In genomic region chr16:27432600-27432957, GRCh38 we compare ENCODE assay signal across 1 cellular context.
TF ChIP-seq lines count a peak whose summit lies in the region.

No MANE protein-coding gene starts in this region.

TF ChIP-seq in HepG2, 621 proteins besides CTCF, POLR2A, EP300 and RAD21:
- TF ChIP-seq ZNF331 (CRISPR knock-in tag; IDR thresholded peaks at IDR 0.05): no peak
